Comparison of ENCODE assay signal across 1 cellular context in the genomic region with DNA sequence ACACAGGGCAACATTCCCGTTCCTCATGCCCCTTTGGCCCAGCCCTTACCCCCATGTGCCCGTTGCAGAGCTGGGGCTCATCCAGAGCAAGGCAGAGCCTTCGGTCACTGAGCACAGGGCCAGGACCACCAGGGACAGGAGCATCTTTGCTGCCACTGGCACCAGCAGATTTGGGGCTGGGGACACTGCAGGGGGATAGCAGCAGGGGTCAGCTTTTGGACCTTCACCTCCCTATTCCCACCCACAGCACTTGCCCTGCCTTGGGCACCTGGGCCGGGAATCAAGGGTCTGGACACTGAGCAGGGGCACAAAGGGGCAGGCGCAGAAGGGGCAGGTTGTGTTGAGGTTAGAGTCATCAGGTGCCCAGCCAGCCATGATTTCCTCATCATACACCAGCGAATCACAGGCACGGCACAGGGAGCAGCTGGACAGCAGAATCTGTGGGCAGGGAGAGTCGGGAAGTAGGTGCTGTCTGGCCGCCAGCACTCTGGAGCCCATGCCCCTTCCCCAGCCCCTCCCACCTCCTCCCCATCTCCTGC.
TF ChIP-seq lines count a peak whose summit lies in the region.

No MANE protein-coding gene starts in this region.

TF ChIP-seq in SK-N-SH, 30 proteins besides CTCF, POLR2A, EP300 and RAD21 (continued from another document):
- TF ChIP-seq EZH2phosphoT487 (IDR thresholded peaks at IDR 0.05; ENCODE audit: borderline replicate concordance, low read depth) (no peak), USF1 (IDR thresholded peaks at IDR 0.05; ENCODE audit: borderline replicate concordance, low read depth) (no peak)
